ENCODE assay signal across 3 cellular contexts in the genomic region with DNA sequence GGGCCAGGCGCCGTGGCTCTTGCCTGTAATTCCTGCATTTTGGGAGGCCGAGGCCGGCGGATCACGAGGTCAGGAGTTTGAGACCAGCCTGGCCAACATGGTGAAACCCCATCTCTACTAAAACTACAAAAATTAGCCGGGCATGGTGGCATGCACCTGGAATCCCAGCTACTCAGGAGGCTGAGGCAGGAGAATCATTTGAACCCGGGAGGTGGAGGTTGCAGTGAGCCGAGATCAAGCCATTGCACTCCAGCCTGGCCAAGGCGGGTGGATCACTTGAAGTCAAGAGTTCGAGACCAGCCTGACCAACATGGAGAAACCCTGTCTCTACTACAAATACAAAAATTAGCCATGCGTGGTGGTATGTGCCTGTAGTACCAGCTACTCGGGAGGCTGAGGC. TPM values are rescaled to one million over a fixed set of nuclear protein-coding genes. Genes with fewer than 3 reads are reported as not detected.
DNase-seq lines count a peak whose midpoint lies in the region; ATAC-seq, FAIRE-seq and TF ChIP-seq lines count a peak whose summit lies in the region.
"Not testable (repeated sequence)": the region's sequence is repeated elsewhere in the genome, so short reads cannot be mapped to it uniquely, and the experiment has no call there.
"Had no signal": no experiment of that assay in that cellular context is flagged by ENCODE, and none has a peak within 500 bp of the region (broad histone marks: within the 10 kb centered on the region; RNA-seq: fewer than 3 reads in every experiment).

No MANE protein-coding gene starts in this region.

- H2AFZ ChIP-seq in HepG2 (ENCODE audit: low read length), result not testable (repeated sequence)

- in situ Hi-C loops in HepG2 (cut with HindIII; ENCODE audit: extremely low pct_ligation_motif_present, low pct_unique_long_range_greater_than_20kb), result not testable (repeated sequence)

- H3K4me2 ChIP-seq in HepG2 (ENCODE audit: low read depth, low read length), result not testable (repeated sequence)

- H3K4me3 ChIP-seq in HepG2 (replicated peaks in 1 of 3; ENCODE audit: insufficient read depth in 1 of 3, low read depth in 2 of 3, low read length in 3 of 3); thyroid gland (replicated peaks in 1 of 3): not testable (repeated sequence)

- POLR2A ChIA-PET in HepG2 (lab: Yijun Ruan, JAX), result interaction anchor here (0.8 kb wide), 1 partner anchor 13 kb away, joined by 4 read pairs; a partner anchor contains a TSS

- CTCF ChIA-PET in HepG2 (lab: Yijun Ruan, JAX; ENCODE audit: low intra/inter-chr PET ratio, low total read pairs), result not testable (repeated sequence)

- H3K9ac ChIP-seq in HepG2 (ENCODE audit: insufficient read depth, low read depth, low read length), result not testable (repeated sequence)

- H3K4me1 ChIP-seq in HepG2 (ENCODE audit: insufficient read depth, low read length) (peaks cover 100% of the 10 kb centered on the region), thyroid gland (peaks cover 23 to 34% of the 10 kb centered on the region in 2 donors)

- not testable (repeated sequence) for H3K27me3 ChIP-seq in HepG2 (ENCODE audit: control insufficient read depth in 1 of 2, insufficient read depth in 2 of 2, low read length in 2 of 2); thyroid gland

- not testable (repeated sequence) for ATAC-seq in HepG2

- TF ChIP-seq EP300 in HepG2 (IDR thresholded peaks at IDR 0.05; ENCODE audit: low read depth in 2 of 2, low read length in 2 of 2); HepG2 (CRISPR knock-in tag; IDR thresholded peaks at IDR 0.05; ENCODE audit: borderline replicate concordance): not testable (repeated sequence)

- TF ChIP-seq RAD21 in HepG2 (CRISPR knock-in tag; IDR thresholded peaks at IDR 0.05), result not testable (repeated sequence)

- H3K27ac ChIP-seq in HepG2 (ENCODE audit: extremely low read length, insufficient read depth, low read length) (peak overlapping the region; percentile 86), thyroid gland (peak overlapping the region in 2 of 3 donors; percentile 12 to 60)

- over 99% methylated on average over 13 of the region's 13 CpGs for WGBS in HepG2 (ENCODE audit: low lambda C conversion rate)
- 85 to 87% methylated on average over 13 of the region's 13 CpGs for WGBS in thyroid gland, 2 donors

- H3K9me3 ChIP-seq in HepG2 (ENCODE audit: low read length); thyroid gland: not testable (repeated sequence)

- H3K36me3 ChIP-seq in HepG2 (replicated peaks in 1 of 2; ENCODE audit: control insufficient read depth in 1 of 2, insufficient read depth in 2 of 2, low read length in 2 of 2); thyroid gland: not testable (repeated sequence)

- BruUV-seq in HepG2 (replicated peaks; lab: Mats Ljungman, UMichigan), result not testable (repeated sequence)

- FAIRE-seq in HepG2 (lab: Jason Lieb, UNC), result not testable (repeated sequence)

- intact Hi-C loops in HepG2 (cut with micrococcal nuclease; ENCODE audit: unreplicated experiment); thyroid gland (cut with DNase I): not testable (repeated sequence)

- H4K20me1 ChIP-seq in HepG2 (ENCODE audit: insufficient read depth, low read length), result not testable (repeated sequence)

- H3K79me2 ChIP-seq in HepG2 (ENCODE audit: insufficient read depth, low read length), result not testable (repeated sequence)

- DNase-seq in HepG2 (ENCODE audit: low spot score); thyroid gland: not testable (repeated sequence)

- not testable (repeated sequence) for TF ChIP-seq POLR2A in HepG2 (IDR thresholded peaks at IDR 0.05; ENCODE audit: insufficient read depth in 1 of 2, low read depth in 2 of 2, low read length in 2 of 2); thyroid gland (IDR thresholded peaks at IDR 0.05)

- TF ChIP-seq CTCF in HepG2 (CRISPR knock-in tag; IDR thresholded peaks at IDR 0.05); thyroid gland (IDR thresholded peaks at IDR 0.05): not testable (repeated sequence)

TF ChIP-seq in HepG2, 621 proteins besides CTCF, POLR2A, EP300 and RAD21 (continues in another document):
- TF ChIP-seq, protein P1, sequence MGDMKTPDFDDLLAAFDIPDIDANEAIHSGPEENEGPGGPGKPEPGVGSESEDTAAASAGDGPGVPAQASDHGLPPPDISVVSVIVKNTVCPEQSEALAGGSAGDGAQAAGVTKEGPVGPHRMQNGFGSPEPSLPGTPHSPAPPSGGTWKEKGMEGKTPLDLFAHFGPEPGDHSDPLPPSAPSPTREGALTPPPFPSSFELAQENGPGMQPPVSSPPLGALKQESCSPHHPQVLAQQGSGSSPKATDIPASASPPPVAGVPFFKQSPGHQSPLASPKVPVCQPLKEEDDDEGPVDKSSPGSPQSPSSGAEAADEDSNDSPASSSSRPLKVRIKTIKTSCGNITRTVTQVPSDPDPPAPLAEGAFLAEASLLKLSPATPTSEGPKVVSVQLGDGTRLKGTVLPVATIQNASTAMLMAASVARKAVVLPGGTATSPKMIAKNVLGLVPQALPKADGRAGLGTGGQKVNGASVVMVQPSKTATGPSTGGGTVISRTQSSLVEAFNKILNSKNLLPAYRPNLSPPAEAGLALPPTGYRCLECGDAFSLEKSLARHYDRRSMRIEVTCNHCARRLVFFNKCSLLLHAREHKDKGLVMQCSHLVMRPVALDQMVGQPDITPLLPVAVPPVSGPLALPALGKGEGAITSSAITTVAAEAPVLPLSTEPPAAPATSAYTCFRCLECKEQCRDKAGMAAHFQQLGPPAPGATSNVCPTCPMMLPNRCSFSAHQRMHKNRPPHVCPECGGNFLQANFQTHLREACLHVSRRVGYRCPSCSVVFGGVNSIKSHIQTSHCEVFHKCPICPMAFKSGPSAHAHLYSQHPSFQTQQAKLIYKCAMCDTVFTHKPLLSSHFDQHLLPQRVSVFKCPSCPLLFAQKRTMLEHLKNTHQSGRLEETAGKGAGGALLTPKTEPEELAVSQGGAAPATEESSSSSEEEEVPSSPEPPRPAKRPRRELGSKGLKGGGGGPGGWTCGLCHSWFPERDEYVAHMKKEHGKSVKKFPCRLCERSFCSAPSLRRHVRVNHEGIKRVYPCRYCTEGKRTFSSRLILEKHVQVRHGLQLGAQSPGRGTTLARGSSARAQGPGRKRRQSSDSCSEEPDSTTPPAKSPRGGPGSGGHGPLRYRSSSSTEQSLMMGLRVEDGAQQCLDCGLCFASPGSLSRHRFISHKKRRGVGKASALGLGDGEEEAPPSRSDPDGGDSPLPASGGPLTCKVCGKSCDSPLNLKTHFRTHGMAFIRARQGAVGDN (CRISPR knock-in tag; IDR thresholded peaks at IDR 0.05), result peak; percentile 31
- peak; percentile 59; the same call in 1 of the 2 replicates for TF ChIP-seq ZMYM2 (CRISPR knock-in tag; IDR thresholded peaks at IDR 0.05)
- peak; percentile 55 for TF ChIP-seq ZMYM3 (CRISPR knock-in tag; IDR thresholded peaks at IDR 0.05)

RNA-seq across cellular contexts. Expression of a gene that starts 12.7 kb away (rescaled TPM):
- total RNA-seq in HepG2 (2016; rRNA removed; fragmentation: Illumina TruSeq; extraction: Trizol), result 28.8 and 49.2 TPM in 2 replicates
- total RNA-seq in HepG2 (2016; cell fraction: cytosol; rRNA removed; fragmentation: Illumina TruSeq; extraction: Trizol; ENCODE audit: low read depth), result 2.4 and 2.6 TPM in 2 replicates
- total RNA-seq in HepG2 (2016; cell fraction: insoluble cytoplasmic fraction; rRNA removed; fragmentation: Illumina TruSeq; extraction: Trizol), result 28.8 and 50.1 TPM in 2 replicates
- total RNA-seq in HepG2 (2016; cell fraction: membrane; rRNA removed; fragmentation: Illumina TruSeq; extraction: Trizol), result 18.7 and 20.1 TPM in 2 replicates
- 21.9 and 24.0 TPM in 2 replicates for total RNA-seq in HepG2 (2016; cell fraction: nucleus; rRNA removed; fragmentation: Illumina TruSeq; extraction: Trizol)
- 9.1 and 10.9 TPM in 2 replicates for polyA plus RNA-seq in HepG2 (2011; rRNA removed)
- polyA plus RNA-seq in HepG2 (2011; cell fraction: cytosol; rRNA removed), result 5.4 and 9.9 TPM in 2 replicates
- 3.0 and 3.8 TPM in 2 replicates for polyA plus RNA-seq in HepG2 (2011; cell fraction: nucleus; rRNA removed)
- polyA plus RNA-seq in HepG2 (2012), result 14.3 and 18.3 TPM in 2 replicates
- polyA plus RNA-seq in HepG2 (2016; cell fraction: cytosol; fragmentation: Illumina TruSeq; extraction: Trizol; ENCODE audit: low read depth), result 2.0 and 2.3 TPM in 2 replicates
- 41.2 and 44.0 TPM in 2 replicates for polyA plus RNA-seq in HepG2 (2016; cell fraction: insoluble cytoplasmic fraction; fragmentation: Illumina TruSeq; extraction: Trizol; ENCODE audit: low read depth)
- polyA plus RNA-seq in HepG2 (2016; cell fraction: membrane; fragmentation: Illumina TruSeq; extraction: Trizol; ENCODE audit: low read depth), result 9.8 and 9.9 TPM in 2 replicates
- 22.0 and 22.3 TPM in 2 replicates for polyA plus RNA-seq in HepG2 (2016; cell fraction: nucleus; fragmentation: Illumina TruSeq; extraction: Trizol; ENCODE audit: insufficient read depth, low read depth)
- 0.14 and 7.0 TPM in 2 replicates for polyA minus RNA-seq in HepG2 (2011; rRNA and poly(A)+ RNA removed; ENCODE audit: low replicate concordance)
- 13.6 and 16.5 TPM in 2 replicates for polyA minus RNA-seq in HepG2 (2011; cell fraction: cytosol; rRNA and poly(A)+ RNA removed)
- polyA minus RNA-seq in HepG2 (2011; cell fraction: nucleus; rRNA and poly(A)+ RNA removed), result 16.2 and 18.3 TPM in 2 replicates
- 100 to 1,000 TPM; 170 to 225 (median 183) TPM for total RNA-seq in thyroid gland
- total RNA-seq: B cell had no signal
